ENCODE assay signal across 27 cellular contexts in the genomic region with DNA sequence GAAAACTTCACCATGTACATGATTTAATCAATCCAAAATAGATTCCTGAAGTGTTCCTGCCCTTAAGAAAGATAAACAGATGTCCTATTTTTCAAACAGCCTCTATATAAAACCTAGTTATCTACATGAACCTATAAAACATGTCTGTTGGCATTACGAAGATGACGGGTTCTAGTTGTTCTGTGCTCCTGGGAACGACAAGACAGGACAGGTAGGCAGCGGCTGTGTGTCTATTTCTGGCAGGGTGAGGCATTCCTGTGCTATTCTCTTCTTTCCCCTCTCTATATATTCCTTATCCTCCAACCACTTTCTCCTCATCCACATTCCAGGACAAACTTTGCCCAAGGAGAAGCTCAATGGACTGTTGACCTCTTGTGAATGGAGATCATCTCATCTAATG. TPM values are rescaled to one million over a fixed set of nuclear protein-coding genes. Genes with fewer than 3 reads are reported as not detected.
"Had no signal": no experiment of that assay in that cellular context is flagged by ENCODE, and none has a peak within 500 bp of the region (broad histone marks: within the 10 kb centered on the region; RNA-seq: fewer than 3 reads in every experiment).

No MANE protein-coding gene starts in this region.

- H3K9me3 ChIP-seq: body of pancreas, colonic mucosa had no signal

- DNase-seq: activated CD4-positive, alpha-beta memory T cell treated with anti-CD3 and anti-CD28 coated beads, Interleukin-2, amount 10 ng/mL, durations not matched to agents 7 days and 5 days; activated CD4-positive, alpha-beta T cell treated with anti-CD3 and anti-CD28 coated beads, Interleukin-2, amount 10 ng/mL, durations not matched to agents 24 days and 14 days; activated CD4-positive, CD25-positive, alpha-beta regulatory T cell; activated gamma-delta T cell; activated naive CD4-positive, alpha-beta T cell treated with anti-CD3 and anti-CD28 coated beads, Interleukin-2, amount 50 U/mL, for 16 hours; activated naive CD8-positive, alpha-beta T cell treated with anti-CD3 and anti-CD28 coated beads, Interleukin-2, amount 50 U/mL, for 24 hours; body of pancreas; caudate nucleus; colonic mucosa; foreskin fibroblast; immature natural killer cell; kidney glomerular epithelial cell; mesendoderm; naive thymus-derived CD4-positive, alpha-beta T cell; psoas muscle; stimulated activated CD4-positive, alpha-beta T cell treated with anti-CD3 and anti-CD28 coated beads, Interleukin-2, amount 100 ng/mL, for 24 hours; stimulated activated naive CD8-positive, alpha-beta T cell treated with anti-CD3 and anti-CD28 coated beads, Interleukin-15, amount 100 ng/mL, for 72 hours; SW 1271; T-helper 17 cell; tibial artery had no signal

- H3K27me3 ChIP-seq: body of pancreas, colonic mucosa, hepatocyte, right atrium auricular region, tibial artery had no signal

- H3K36me3 ChIP-seq: colonic mucosa, right atrium auricular region, tibial artery had no signal

- H3K27ac Mint-ChIP-seq: activated CD4-positive, alpha-beta memory T cell treated with anti-CD3 and anti-CD28 coated beads, Interleukin-2, amount 10 ng/mL, durations not matched to agents 7 days and 5 days; activated CD4-positive, alpha-beta T cell treated with anti-CD3 and anti-CD28 coated beads, Interleukin-2, amount 10 ng/mL, durations not matched to agents 24 days and 14 days; activated naive CD8-positive, alpha-beta T cell treated with anti-CD3 and anti-CD28 coated beads, Interleukin-2, amount 50 U/mL, for 24 hours; activated T-helper 1 cell treated with anti-CD3 and anti-CD28 coated beads, Interleukin-12 subunit alpha, Interleukin-12 subunit beta, Interleukin-2, Interleukin-4 antibody, amounts not matched to agents 30 ng/mL and 10 ng/mL and 1 ng/mL, durations not matched to agents 14 hours and 24 hours and 36 hours; immature natural killer cell; naive thymus-derived CD4-positive, alpha-beta T cell; stimulated activated effector memory CD8-positive, alpha-beta T cell treated with anti-CD3 and anti-CD28 coated beads, Interleukin-12 subunit alpha, Interleukin-12 subunit beta, amount 100 ng/mL, for 72 hours; stimulated activated naive CD8-positive, alpha-beta T cell treated with anti-CD3 and anti-CD28 coated beads, Interleukin-15, amount 100 ng/mL, for 72 hours; T-helper 17 cell had no signal

- H3K4me2 ChIP-seq: hepatocyte had no signal

- ATAC-seq: activated naive CD8-positive, alpha-beta T cell treated with anti-CD3 and anti-CD28 coated beads, Interleukin-2, amount 50 U/mL, for 24 hours; body of pancreas; naive thymus-derived CD4-positive, alpha-beta T cell; psoas muscle; stimulated activated effector memory CD8-positive, alpha-beta T cell treated with anti-CD3 and anti-CD28 coated beads, Interleukin-12 subunit alpha, Interleukin-12 subunit beta, amount 100 ng/mL, for 72 hours; stimulated activated naive CD8-positive, alpha-beta T cell treated with anti-CD3 and anti-CD28 coated beads, Interleukin-15, amount 100 ng/mL, for 72 hours; T-helper 17 cell had no signal

- H3K36me3 Mint-ChIP-seq: stimulated activated effector memory CD8-positive, alpha-beta T cell treated with anti-CD3 and anti-CD28 coated beads, Interleukin-12 subunit alpha, Interleukin-12 subunit beta, amount 100 ng/mL, for 72 hours had no signal

- H3K4me1 Mint-ChIP-seq: activated CD4-positive, alpha-beta memory T cell treated with anti-CD3 and anti-CD28 coated beads, Interleukin-2, amount 10 ng/mL, durations not matched to agents 7 days and 5 days; activated CD4-positive, alpha-beta T cell treated with anti-CD3 and anti-CD28 coated beads, Interleukin-2, amount 10 ng/mL, durations not matched to agents 24 days and 14 days; activated naive CD8-positive, alpha-beta T cell treated with anti-CD3 and anti-CD28 coated beads, Interleukin-2, amount 50 U/mL, for 24 hours; immature natural killer cell; stimulated activated effector memory CD8-positive, alpha-beta T cell treated with anti-CD3 and anti-CD28 coated beads, Interleukin-12 subunit alpha, Interleukin-12 subunit beta, amount 100 ng/mL, for 72 hours; stimulated activated naive CD8-positive, alpha-beta T cell treated with anti-CD3 and anti-CD28 coated beads, Interleukin-15, amount 100 ng/mL, for 72 hours; T-helper 17 cell had no signal

- H3K27me3 Mint-ChIP-seq: T-helper 17 cell had no signal

- H3K27ac ChIP-seq: body of pancreas, colonic mucosa, hepatocyte, psoas muscle, skin epidermis, tibial artery had no signal

- H3K4me1 ChIP-seq: colonic mucosa, psoas muscle had no signal

- H3K4me3 ChIP-seq: body of pancreas, colonic mucosa, hepatocyte, psoas muscle, right atrium auricular region, skin epidermis, tibial artery had no signal

- FAIRE-seq: urothelium cell line had no signal

- H2AFZ ChIP-seq: hepatocyte had no signal

- H3K4me3 Mint-ChIP-seq: activated CD4-positive, alpha-beta memory T cell treated with anti-CD3 and anti-CD28 coated beads, Interleukin-2, amount 10 ng/mL, durations not matched to agents 7 days and 5 days; activated CD4-positive, alpha-beta T cell treated with anti-CD3 and anti-CD28 coated beads, Interleukin-2, amount 10 ng/mL, durations not matched to agents 24 days and 14 days; activated naive CD8-positive, alpha-beta T cell treated with anti-CD3 and anti-CD28 coated beads, Interleukin-2, amount 50 U/mL, for 24 hours; activated T-helper 1 cell treated with anti-CD3 and anti-CD28 coated beads, Interleukin-12 subunit alpha, Interleukin-12 subunit beta, Interleukin-2, Interleukin-4 antibody, amounts not matched to agents 30 ng/mL and 10 ng/mL and 1 ng/mL, durations not matched to agents 14 hours and 24 hours and 36 hours; immature natural killer cell; naive thymus-derived CD4-positive, alpha-beta T cell; neural crest cell; stimulated activated effector memory CD8-positive, alpha-beta T cell treated with anti-CD3 and anti-CD28 coated beads, Interleukin-12 subunit alpha, Interleukin-12 subunit beta, amount 100 ng/mL, for 72 hours; stimulated activated naive CD8-positive, alpha-beta T cell treated with anti-CD3 and anti-CD28 coated beads, Interleukin-15, amount 100 ng/mL, for 72 hours; T-helper 17 cell had no signal

RNA-seq across cellular contexts. Expression of gene FAT1, which starts 6.1 kb away (rescaled TPM):
- total RNA-seq: T-helper 17 cell had no signal
- polyA plus RNA-seq: immature natural killer cell; naive thymus-derived CD4-positive, alpha-beta T cell had no signal
